ENCODE assay signal across 1 cellular context in the genomic region with DNA sequence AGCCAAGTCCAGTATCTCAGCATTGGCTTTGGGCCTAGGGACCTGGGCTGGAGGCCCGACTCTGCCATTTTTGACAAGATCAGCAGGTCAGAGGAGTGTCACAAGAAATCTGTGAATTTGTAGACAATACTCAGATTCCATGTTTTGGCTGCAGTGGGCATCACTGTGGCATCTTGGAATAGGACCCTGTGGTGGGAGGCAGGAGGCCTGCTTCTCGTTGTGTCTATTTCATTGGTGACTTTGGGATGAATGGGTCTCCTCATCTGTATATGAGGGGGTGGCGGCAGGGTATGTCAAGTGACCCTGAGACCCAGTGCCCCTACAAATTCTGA.
A peak's percentile ranks its signal among the peaks of the same experiment; 100 is the strongest.
TF ChIP-seq lines count a peak whose summit lies in the region.

No MANE protein-coding gene starts in this region.

TF ChIP-seq in HepG2, 621 proteins besides CTCF, POLR2A, EP300 and RAD21 (continues in another document):
- TF ChIP-seq, protein P1, sequence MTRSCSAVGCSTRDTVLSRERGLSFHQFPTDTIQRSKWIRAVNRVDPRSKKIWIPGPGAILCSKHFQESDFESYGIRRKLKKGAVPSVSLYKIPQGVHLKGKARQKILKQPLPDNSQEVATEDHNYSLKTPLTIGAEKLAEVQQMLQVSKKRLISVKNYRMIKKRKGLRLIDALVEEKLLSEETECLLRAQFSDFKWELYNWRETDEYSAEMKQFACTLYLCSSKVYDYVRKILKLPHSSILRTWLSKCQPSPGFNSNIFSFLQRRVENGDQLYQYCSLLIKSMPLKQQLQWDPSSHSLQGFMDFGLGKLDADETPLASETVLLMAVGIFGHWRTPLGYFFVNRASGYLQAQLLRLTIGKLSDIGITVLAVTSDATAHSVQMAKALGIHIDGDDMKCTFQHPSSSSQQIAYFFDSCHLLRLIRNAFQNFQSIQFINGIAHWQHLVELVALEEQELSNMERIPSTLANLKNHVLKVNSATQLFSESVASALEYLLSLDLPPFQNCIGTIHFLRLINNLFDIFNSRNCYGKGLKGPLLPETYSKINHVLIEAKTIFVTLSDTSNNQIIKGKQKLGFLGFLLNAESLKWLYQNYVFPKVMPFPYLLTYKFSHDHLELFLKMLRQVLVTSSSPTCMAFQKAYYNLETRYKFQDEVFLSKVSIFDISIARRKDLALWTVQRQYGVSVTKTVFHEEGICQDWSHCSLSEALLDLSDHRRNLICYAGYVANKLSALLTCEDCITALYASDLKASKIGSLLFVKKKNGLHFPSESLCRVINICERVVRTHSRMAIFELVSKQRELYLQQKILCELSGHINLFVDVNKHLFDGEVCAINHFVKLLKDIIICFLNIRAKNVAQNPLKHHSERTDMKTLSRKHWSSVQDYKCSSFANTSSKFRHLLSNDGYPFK (CRISPR knock-in tag; IDR thresholded peaks at IDR 0.05; ENCODE audit: borderline replicate concordance), result peak; percentile 67
- TF ChIP-seq GTF3A (CRISPR knock-in tag; conservative IDR thresholded peaks at IDR 0.05), result no peak
- TF ChIP-seq AKAP8 (CRISPR knock-in tag; IDR thresholded peaks at IDR 0.05), result no peak; the same call in 1 of the 2 replicates
- TF ChIP-seq TBX2 (CRISPR knock-in tag; IDR thresholded peaks at IDR 0.05; ENCODE audit: borderline replicate concordance), result 0 out of 2 replicates have a peak, but pooled peaks have one; percentile 22
- TF ChIP-seq, protein P2, sequence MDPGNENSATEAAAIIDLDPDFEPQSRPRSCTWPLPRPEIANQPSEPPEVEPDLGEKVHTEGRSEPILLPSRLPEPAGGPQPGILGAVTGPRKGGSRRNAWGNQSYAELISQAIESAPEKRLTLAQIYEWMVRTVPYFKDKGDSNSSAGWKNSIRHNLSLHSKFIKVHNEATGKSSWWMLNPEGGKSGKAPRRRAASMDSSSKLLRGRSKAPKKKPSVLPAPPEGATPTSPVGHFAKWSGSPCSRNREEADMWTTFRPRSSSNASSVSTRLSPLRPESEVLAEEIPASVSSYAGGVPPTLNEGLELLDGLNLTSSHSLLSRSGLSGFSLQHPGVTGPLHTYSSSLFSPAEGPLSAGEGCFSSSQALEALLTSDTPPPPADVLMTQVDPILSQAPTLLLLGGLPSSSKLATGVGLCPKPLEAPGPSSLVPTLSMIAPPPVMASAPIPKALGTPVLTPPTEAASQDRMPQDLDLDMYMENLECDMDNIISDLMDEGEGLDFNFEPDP (CRISPR knock-in tag; conservative IDR thresholded peaks at IDR 0.05), result no peak
- no peak for TF ChIP-seq SRF (IDR thresholded peaks at IDR 0.05; ENCODE audit: low read depth, low read length)
- TF ChIP-seq THYN1 (CRISPR knock-in tag; IDR thresholded peaks at IDR 0.05; ENCODE audit: borderline replicate concordance, low read depth), result no peak
- no peak for TF ChIP-seq KDM1A (CRISPR knock-in tag; IDR thresholded peaks at IDR 0.05)
- no peak for TF ChIP-seq CCAR2 (optimal IDR thresholded peaks at IDR 0.05; ENCODE audit: low read depth, low read length)
- no peak for TF ChIP-seq ZNF33B (CRISPR knock-in tag; IDR thresholded peaks at IDR 0.05)
- TF ChIP-seq ZNF160 (CRISPR knock-in tag; IDR thresholded peaks at IDR 0.05), result no peak
- no peak for TF ChIP-seq RFXANK (CRISPR knock-in tag; IDR thresholded peaks at IDR 0.05)
- TF ChIP-seq IRF2 (CRISPR knock-in tag; IDR thresholded peaks at IDR 0.05), result no peak
- TF ChIP-seq ZNF674 (CRISPR knock-in tag; IDR thresholded peaks at IDR 0.05; ENCODE audit: low read depth), result no peak
- TF ChIP-seq, protein P3, sequence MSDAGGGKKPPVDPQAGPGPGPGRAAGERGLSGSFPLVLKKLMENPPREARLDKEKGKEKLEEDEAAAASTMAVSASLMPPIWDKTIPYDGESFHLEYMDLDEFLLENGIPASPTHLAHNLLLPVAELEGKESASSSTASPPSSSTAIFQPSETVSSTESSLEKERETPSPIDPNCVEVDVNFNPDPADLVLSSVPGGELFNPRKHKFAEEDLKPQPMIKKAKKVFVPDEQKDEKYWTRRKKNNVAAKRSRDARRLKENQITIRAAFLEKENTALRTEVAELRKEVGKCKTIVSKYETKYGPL (CRISPR knock-in tag; IDR thresholded peaks at IDR 0.05), result no peak
- TF ChIP-seq, protein P4, sequence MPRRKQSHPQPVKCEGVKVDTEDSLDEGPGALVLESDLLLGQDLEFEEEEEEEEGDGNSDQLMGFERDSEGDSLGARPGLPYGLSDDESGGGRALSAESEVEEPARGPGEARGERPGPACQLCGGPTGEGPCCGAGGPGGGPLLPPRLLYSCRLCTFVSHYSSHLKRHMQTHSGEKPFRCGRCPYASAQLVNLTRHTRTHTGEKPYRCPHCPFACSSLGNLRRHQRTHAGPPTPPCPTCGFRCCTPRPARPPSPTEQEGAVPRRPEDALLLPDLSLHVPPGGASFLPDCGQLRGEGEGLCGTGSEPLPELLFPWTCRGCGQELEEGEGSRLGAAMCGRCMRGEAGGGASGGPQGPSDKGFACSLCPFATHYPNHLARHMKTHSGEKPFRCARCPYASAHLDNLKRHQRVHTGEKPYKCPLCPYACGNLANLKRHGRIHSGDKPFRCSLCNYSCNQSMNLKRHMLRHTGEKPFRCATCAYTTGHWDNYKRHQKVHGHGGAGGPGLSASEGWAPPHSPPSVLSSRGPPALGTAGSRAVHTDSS (CRISPR knock-in tag; conservative IDR thresholded peaks at IDR 0.05), result no peak
- no peak for TF ChIP-seq ZNF709 (CRISPR knock-in tag; IDR thresholded peaks at IDR 0.05)
- no peak for TF ChIP-seq MEIS2 (CRISPR knock-in tag; IDR thresholded peaks at IDR 0.05)
- no peak for TF ChIP-seq BRD4 (CRISPR knock-in tag; IDR thresholded peaks at IDR 0.05)
- TF ChIP-seq, protein P5, sequence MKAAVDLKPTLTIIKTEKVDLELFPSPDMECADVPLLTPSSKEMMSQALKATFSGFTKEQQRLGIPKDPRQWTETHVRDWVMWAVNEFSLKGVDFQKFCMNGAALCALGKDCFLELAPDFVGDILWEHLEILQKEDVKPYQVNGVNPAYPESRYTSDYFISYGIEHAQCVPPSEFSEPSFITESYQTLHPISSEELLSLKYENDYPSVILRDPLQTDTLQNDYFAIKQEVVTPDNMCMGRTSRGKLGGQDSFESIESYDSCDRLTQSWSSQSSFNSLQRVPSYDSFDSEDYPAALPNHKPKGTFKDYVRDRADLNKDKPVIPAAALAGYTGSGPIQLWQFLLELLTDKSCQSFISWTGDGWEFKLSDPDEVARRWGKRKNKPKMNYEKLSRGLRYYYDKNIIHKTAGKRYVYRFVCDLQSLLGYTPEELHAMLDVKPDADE (CRISPR knock-in tag; IDR thresholded peaks at IDR 0.05), result no peak
- TF ChIP-seq SALL2 (CRISPR knock-in tag; IDR thresholded peaks at IDR 0.05), result no peak
- TF ChIP-seq TBL1XR1 (IDR thresholded peaks at IDR 0.05; ENCODE audit: borderline replicate concordance, low read length, partially characterized antibody), result no peak
- no peak for TF ChIP-seq TEAD3 (CRISPR knock-in tag; optimal IDR thresholded peaks at IDR 0.05; ENCODE audit: borderline replicate concordance)
- no peak for TF ChIP-seq SUZ12 (IDR thresholded peaks at IDR 0.05; ENCODE audit: low read depth, low read length)
- TF ChIP-seq BORCS8-MEF2B (CRISPR knock-in tag; IDR thresholded peaks at IDR 0.05), result no peak
- no peak for TF ChIP-seq ZNF549 (CRISPR knock-in tag; IDR thresholded peaks at IDR 0.05)
- no peak for TF ChIP-seq FOXA3 (CRISPR knock-in tag; IDR thresholded peaks at IDR 0.05)
- TF ChIP-seq ZNF256 (CRISPR knock-in tag; conservative IDR thresholded peaks at IDR 0.05), result no peak
- no peak for TF ChIP-seq ZBTB21 (CRISPR knock-in tag; IDR thresholded peaks at IDR 0.05)
- no peak for TF ChIP-seq SKI (IDR thresholded peaks at IDR 0.05; ENCODE audit: partially characterized antibody)
- no peak for TF ChIP-seq KLF15 (CRISPR knock-in tag; IDR thresholded peaks at IDR 0.05; ENCODE audit: borderline replicate concordance)
- TF ChIP-seq ZNF782 (CRISPR knock-in tag; IDR thresholded peaks at IDR 0.05; ENCODE audit: borderline replicate concordance), result no peak
- TF ChIP-seq, protein P6, sequence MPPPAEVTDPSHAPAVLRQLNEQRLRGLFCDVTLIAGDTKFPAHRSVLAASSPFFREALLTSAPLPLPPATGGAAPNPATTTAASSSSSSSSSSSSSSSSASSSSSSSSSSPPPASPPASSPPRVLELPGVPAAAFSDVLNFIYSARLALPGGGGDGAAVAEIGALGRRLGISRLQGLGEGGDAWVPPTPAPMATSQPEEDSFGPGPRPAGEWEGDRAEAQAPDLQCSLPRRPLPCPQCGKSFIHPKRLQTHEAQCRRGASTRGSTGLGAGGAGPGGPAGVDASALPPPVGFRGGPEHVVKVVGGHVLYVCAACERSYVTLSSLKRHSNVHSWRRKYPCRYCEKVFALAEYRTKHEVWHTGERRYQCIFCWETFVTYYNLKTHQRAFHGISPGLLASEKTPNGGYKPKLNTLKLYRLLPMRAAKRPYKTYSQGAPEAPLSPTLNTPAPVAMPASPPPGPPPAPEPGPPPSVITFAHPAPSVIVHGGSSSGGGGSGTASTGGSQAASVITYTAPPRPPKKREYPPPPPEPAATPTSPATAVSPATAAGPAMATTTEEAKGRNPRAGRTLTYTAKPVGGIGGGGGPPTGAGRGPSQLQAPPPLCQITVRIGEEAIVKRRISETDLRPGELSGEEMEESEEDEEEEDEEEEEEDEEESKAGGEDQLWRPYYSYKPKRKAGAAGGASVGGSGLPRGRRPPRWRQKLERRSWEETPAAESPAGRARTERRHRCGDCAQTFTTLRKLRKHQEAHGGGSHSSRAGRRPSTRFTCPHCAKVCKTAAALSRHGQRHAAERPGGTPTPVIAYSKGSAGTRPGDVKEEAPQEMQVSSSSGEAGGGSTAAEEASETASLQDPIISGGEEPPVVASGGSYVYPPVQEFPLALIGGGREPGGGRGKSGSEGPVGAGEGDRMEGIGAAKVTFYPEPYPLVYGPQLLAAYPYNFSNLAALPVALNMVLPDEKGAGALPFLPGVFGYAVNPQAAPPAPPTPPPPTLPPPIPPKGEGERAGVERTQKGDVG (CRISPR knock-in tag; IDR thresholded peaks at IDR 0.05; ENCODE audit: borderline replicate concordance), result peak; percentile 2; the same call in 1 of the 2 replicates
- TF ChIP-seq, protein P7, sequence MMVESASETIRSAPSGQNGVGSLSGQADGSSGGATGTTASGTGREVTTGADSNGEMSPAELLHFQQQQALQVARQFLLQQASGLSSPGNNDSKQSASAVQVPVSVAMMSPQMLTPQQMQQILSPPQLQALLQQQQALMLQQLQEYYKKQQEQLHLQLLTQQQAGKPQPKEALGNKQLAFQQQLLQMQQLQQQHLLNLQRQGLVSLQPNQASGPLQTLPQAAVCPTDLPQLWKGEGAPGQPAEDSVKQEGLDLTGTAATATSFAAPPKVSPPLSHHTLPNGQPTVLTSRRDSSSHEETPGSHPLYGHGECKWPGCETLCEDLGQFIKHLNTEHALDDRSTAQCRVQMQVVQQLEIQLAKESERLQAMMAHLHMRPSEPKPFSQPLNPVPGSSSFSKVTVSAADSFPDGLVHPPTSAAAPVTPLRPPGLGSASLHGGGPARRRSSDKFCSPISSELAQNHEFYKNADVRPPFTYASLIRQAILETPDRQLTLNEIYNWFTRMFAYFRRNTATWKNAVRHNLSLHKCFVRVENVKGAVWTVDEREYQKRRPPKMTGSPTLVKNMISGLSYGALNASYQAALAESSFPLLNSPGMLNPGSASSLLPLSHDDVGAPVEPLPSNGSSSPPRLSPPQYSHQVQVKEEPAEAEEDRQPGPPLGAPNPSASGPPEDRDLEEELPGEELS (CRISPR knock-in tag; IDR thresholded peaks at IDR 0.05), result 0 out of 2 replicates have a peak, but pooled peaks have one; percentile 3
- no peak for TF ChIP-seq ZNF703 (CRISPR knock-in tag; IDR thresholded peaks at IDR 0.05; ENCODE audit: borderline replicate concordance)
- TF ChIP-seq, protein P8, sequence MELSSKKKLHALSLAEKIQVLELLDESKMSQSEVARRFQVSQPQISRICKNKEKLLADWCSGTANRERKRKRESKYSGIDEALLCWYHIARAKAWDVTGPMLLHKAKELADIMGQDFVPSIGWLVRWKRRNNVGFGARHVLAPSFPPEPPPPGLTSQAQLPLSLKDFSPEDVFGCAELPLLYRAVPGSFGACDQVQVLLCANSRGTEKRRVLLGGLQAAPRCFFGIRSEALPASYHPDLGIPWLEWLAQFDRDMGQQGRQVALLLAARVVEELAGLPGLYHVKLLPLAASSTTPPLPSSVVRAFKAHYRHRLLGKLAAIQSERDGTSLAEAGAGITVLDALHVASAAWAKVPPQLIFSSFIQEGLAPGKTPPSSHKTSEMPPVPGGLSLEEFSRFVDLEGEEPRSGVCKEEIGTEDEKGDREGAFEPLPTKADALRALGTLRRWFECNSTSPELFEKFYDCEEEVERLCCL (CRISPR knock-in tag; IDR thresholded peaks at IDR 0.05; ENCODE audit: borderline replicate concordance), result no peak
- TF ChIP-seq ZSCAN29 (CRISPR knock-in tag; conservative IDR thresholded peaks at IDR 0.05), result no peak
- no peak for TF ChIP-seq ZNF878 (CRISPR knock-in tag; IDR thresholded peaks at IDR 0.05)
- no peak for TF ChIP-seq ZSCAN20 (CRISPR knock-in tag; IDR thresholded peaks at IDR 0.05; ENCODE audit: borderline replicate concordance)
- no peak for TF ChIP-seq MTF1 (CRISPR knock-in tag; IDR thresholded peaks at IDR 0.05)
- no peak for TF ChIP-seq ZNF17 (CRISPR knock-in tag; IDR thresholded peaks at IDR 0.05)
- TF ChIP-seq TAF1 (CRISPR knock-in tag; IDR thresholded peaks at IDR 0.05), result no peak
- no peak for TF ChIP-seq U2AF2 (IDR thresholded peaks at IDR 0.05; ENCODE audit: low read depth, low read length)
- TF ChIP-seq YY1 (IDR thresholded peaks at IDR 0.05; ENCODE audit: insufficient read depth, insufficient replicate concordance, low read depth, low read length), result no peak
- no peak for TF ChIP-seq ZNF530 (CRISPR knock-in tag; IDR thresholded peaks at IDR 0.05; ENCODE audit: low read depth)
- no peak for TF ChIP-seq TBX3 (IDR thresholded peaks at IDR 0.05; ENCODE audit: borderline replicate concordance)
- TF ChIP-seq ZMYM4 (CRISPR knock-in tag; IDR thresholded peaks at IDR 0.05), result no peak
- TF ChIP-seq ZNF780A (CRISPR knock-in tag; IDR thresholded peaks at IDR 0.05), result no peak
- TF ChIP-seq CENPX (CRISPR knock-in tag; IDR thresholded peaks at IDR 0.05), result no peak
- TF ChIP-seq JUNB (CRISPR knock-in tag; IDR thresholded peaks at IDR 0.05; ENCODE audit: borderline replicate concordance), result no peak
- TF ChIP-seq, protein P9, sequence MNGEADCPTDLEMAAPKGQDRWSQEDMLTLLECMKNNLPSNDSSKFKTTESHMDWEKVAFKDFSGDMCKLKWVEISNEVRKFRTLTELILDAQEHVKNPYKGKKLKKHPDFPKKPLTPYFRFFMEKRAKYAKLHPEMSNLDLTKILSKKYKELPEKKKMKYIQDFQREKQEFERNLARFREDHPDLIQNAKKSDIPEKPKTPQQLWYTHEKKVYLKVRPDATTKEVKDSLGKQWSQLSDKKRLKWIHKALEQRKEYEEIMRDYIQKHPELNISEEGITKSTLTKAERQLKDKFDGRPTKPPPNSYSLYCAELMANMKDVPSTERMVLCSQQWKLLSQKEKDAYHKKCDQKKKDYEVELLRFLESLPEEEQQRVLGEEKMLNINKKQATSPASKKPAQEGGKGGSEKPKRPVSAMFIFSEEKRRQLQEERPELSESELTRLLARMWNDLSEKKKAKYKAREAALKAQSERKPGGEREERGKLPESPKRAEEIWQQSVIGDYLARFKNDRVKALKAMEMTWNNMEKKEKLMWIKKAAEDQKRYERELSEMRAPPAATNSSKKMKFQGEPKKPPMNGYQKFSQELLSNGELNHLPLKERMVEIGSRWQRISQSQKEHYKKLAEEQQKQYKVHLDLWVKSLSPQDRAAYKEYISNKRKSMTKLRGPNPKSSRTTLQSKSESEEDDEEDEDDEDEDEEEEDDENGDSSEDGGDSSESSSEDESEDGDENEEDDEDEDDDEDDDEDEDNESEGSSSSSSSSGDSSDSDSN (CRISPR knock-in tag; IDR thresholded peaks at IDR 0.05), result 0 out of 2 replicates have a peak, but pooled peaks have one; percentile 7
